In genomic region chr3:165919284-165919683, GRCh38 we compare ENCODE assay signal across 29 cellular contexts.
DNase-seq lines count a peak whose midpoint lies in the region; ATAC-seq, FAIRE-seq and TF ChIP-seq lines count a peak whose summit lies in the region.
"Had no signal": no experiment of that assay in that cellular context is flagged by ENCODE, and none has a peak within 500 bp of the region (broad histone marks: within the 10 kb centered on the region; RNA-seq: fewer than 3 reads in every experiment).

No MANE protein-coding gene starts in this region.

- BruUV-seq in A673 (replicated peaks; lab: Mats Ljungman, UMichigan), result no TSS peak
- BruUV-seq in K562 (replicated peaks; lab: Mats Ljungman, UMichigan), result TSS peak; percentile 66

- H3K4me3 ChIP-seq in A673 (ENCODE audit: low read depth, low read length, poor library complexity, severe bottlenecking), result no peak overlapping the region
- peak overlapping the region; percentile 42 for H3K4me3 ChIP-seq in GM23338
- H3K4me3 ChIP-seq in K562, result peak overlapping the region; percentile 65
- peak overlapping the region; percentile 22 to 50 for H3K4me3 ChIP-seq in testis
- H3K4me3 ChIP-seq: BLaER1 treated with 17β-estradiol and CSF1 and Interleukin-3, amounts not matched to agents 10 nM and 100 nM; Peyer's patch had no signal

- TF ChIP-seq CTCF in A673 (conservative IDR thresholded peaks at IDR 0.05; ENCODE audit: low read depth, low read length) (no peak), GM23338 (conservative IDR thresholded peaks at IDR 0.05; ENCODE audit: low read depth in 2 of 2) (no peak), K562 (IDR thresholded peaks at IDR 0.05 in 2 of 3, conservative IDR thresholded peaks at IDR 0.05 in 1 of 3; ENCODE audit: insufficient read depth in 2 of 3, low read depth in 1 of 3, low read length in 3 of 3) (no peak), testis (IDR thresholded peaks at IDR 0.05) (no peak)

- no peaks in the 10 kb centered on the region for H3K4me1 ChIP-seq in A673 (ENCODE audit: insufficient read depth, low read length, poor library complexity, severe bottlenecking)
- H3K4me1 ChIP-seq in GM23338 (ENCODE audit: insufficient read depth), result no peaks in the 10 kb centered on the region
- H3K4me1 ChIP-seq in K562 (replicated peaks in 1 of 2; ENCODE audit: control insufficient read depth in 2 of 2, insufficient read depth in 2 of 2, low read length in 2 of 2), result peaks cover 7 to 8% of the 10 kb centered on the region in 2 experiments; a peak in 3 of 5 replicates
- H3K4me1 ChIP-seq in testis, result no peaks in the 10 kb centered on the region
- H3K4me1 ChIP-seq: BLaER1 treated with 17β-estradiol and CSF1 and Interleukin-3, amounts not matched to agents 10 nM and 100 nM; Peyer's patch had no signal

- H2AFZ ChIP-seq in GM23338 (no peak overlapping the region; the same call in 1 of the 2 replicates), K562 (ENCODE audit: low read depth, low read length) (peak overlapping the region; percentile 89)

- POLR2A ChIA-PET in A673 (lab: Charles Lee; ENCODE audit: low non-redundant PET), result no interaction called here
- POLR2A ChIA-PET in K562 (lab: Yijun Ruan, JAX), result no interaction called here

- H3K27ac ChIP-seq in A673 (ENCODE audit: low read depth, low read length, poor library complexity, severe bottlenecking) (no peak overlapping the region), GM23338 (ENCODE audit: low read depth) (no peak overlapping the region), K562 (ENCODE audit: extremely low read depth, low read depth, low read length) (peak overlapping the region; percentile 83), testis (no peak overlapping the region)
- H3K27ac ChIP-seq: BLaER1 treated with 17β-estradiol and CSF1 and Interleukin-3, amounts not matched to agents 10 nM and 100 nM; HL-60; Peyer's patch had no signal

- H3K36me3 ChIP-seq in A673 (ENCODE audit: insufficient read depth, low read length, poor library complexity, severe bottlenecking), result no peaks in the 10 kb centered on the region
- no peaks in the 10 kb centered on the region for H3K36me3 ChIP-seq in GM23338 (ENCODE audit: insufficient read depth)
- no peaks in the 10 kb centered on the region for H3K36me3 ChIP-seq in K562 (ENCODE audit: control insufficient read depth, insufficient read depth, low read length)
- H3K36me3 ChIP-seq in testis (ENCODE audit: low read depth, missing control alignments), result no peaks in the 10 kb centered on the region
- H3K36me3 ChIP-seq: BLaER1 treated with 17β-estradiol and CSF1 and Interleukin-3, amounts not matched to agents 10 nM and 100 nM; Peyer's patch had no signal

- H3K4me1 Mint-ChIP-seq in GM23338, result no peaks in the 10 kb centered on the region; the same call in 2 of the 3 replicates
- no peaks in the 10 kb centered on the region for H3K4me1 Mint-ChIP-seq in activated T-helper 2 cell treated with anti-CD3 and anti-CD28 coated beads, Interferon-gamma antibody, Interleukin-2, Interleukin-4, amounts not matched to agents 10 μg/mL and 5 μg/mL and 100 μg/mL, durations not matched to agents 14 hours and 24 hours and 36 hours (ENCODE audit: low read depth)

- peak; percentile 35 for DNase-seq in A673 (ENCODE audit: low spot score)
- no peak for DNase-seq in GM23338 (ENCODE audit: low spot score)
- DNase-seq in K562 (ENCODE audit: extremely low read depth in 1 of 4, low spot score in 3 of 4), result peak in 2 of 4 experiments; percentile 7 to 18
- DNase-seq in testis, result no peak
- DNase-seq in nucleus accumbens (lab: John Stamatoyannopoulos, UW), result no peak
- DNase-seq in stimulated activated CD4-positive, alpha-beta T cell treated with anti-CD3 and anti-CD28 coated beads, Interleukin-4, amount 100 ng/mL, for 1 hour, result no peak
- DNase-seq in activated T-helper 2 cell treated with anti-CD3 and anti-CD28 coated beads, Interferon-gamma antibody, Interleukin-2, Interleukin-4, amounts not matched to agents 10 μg/mL and 5 μg/mL and 100 μg/mL, durations not matched to agents 14 hours and 24 hours and 36 hours (ENCODE audit: low spot score), result no peak
- DNase-seq: AML-193; CD4-positive, alpha-beta T cell; COR-L47; DMS53; GDM1; H7; Kasumi-1; NCI-H1105; NCI-H1436 treated with DMSO at 0.1 percent for 48 hours; NCI-H1930; NCI-H2107; NCI-H446; NCI-H524 treated with DMSO at 0.1 percent for 48 hours; NCI-H82; NK-92 treated with Interleukin-12 subunit alpha and Interleukin-12 subunit beta, amount 100 ng/mL, for 24 hours; Peyer's patch; SHP77 treated with DMSO at 0.1 percent for 48 hours had no signal

- H3F3A ChIP-seq in GM23338 (replicated peaks; ENCODE audit: low read depth), result no peaks in the 10 kb centered on the region

- ATAC-seq in GM23338 (no peak), K562 (peak; percentile 4)
- ATAC-seq: HepG2 had no signal

- no peak for TF ChIP-seq EP300 in K562 (IDR thresholded peaks at IDR 0.05; ENCODE audit: low read length)

- H3K79me2 ChIP-seq in GM23338 (replicated peaks; ENCODE audit: insufficient read depth), result no peaks in the 10 kb centered on the region; the same call in 1 of the 2 replicates
- peaks cover 71% of the 10 kb centered on the region for H3K79me2 ChIP-seq in K562 (ENCODE audit: control insufficient read depth, insufficient read depth, low read length)

- H3K4me3 Mint-ChIP-seq in GM23338, result no peak overlapping the region
- no peak overlapping the region for H3K4me3 Mint-ChIP-seq in activated T-helper 2 cell treated with anti-CD3 and anti-CD28 coated beads, Interferon-gamma antibody, Interleukin-2, Interleukin-4, amounts not matched to agents 10 μg/mL and 5 μg/mL and 100 μg/mL, durations not matched to agents 14 hours and 24 hours and 36 hours (ENCODE audit: low read depth)
- H3K4me3 Mint-ChIP-seq: CD4-positive, alpha-beta T cell had no signal

- H3K9me3 Mint-ChIP-seq in GM23338, result peaks cover 10% of the 10 kb centered on the region; the same call in 1 of the 3 replicates
- peaks cover 22% of the 10 kb centered on the region for H3K9me3 Mint-ChIP-seq in activated T-helper 2 cell treated with anti-CD3 and anti-CD28 coated beads, Interferon-gamma antibody, Interleukin-2, Interleukin-4, amounts not matched to agents 10 μg/mL and 5 μg/mL and 100 μg/mL, durations not matched to agents 14 hours and 24 hours and 36 hours

- H3K36me3 Mint-ChIP-seq in GM23338 (ENCODE audit: low read depth), result peaks cover 7% of the 10 kb centered on the region
- no peaks in the 10 kb centered on the region for H3K36me3 Mint-ChIP-seq in activated T-helper 2 cell treated with anti-CD3 and anti-CD28 coated beads, Interferon-gamma antibody, Interleukin-2, Interleukin-4, amounts not matched to agents 10 μg/mL and 5 μg/mL and 100 μg/mL, durations not matched to agents 14 hours and 24 hours and 36 hours (ENCODE audit: low read depth)

- intact Hi-C loops in A673 (cut with micrococcal nuclease; ENCODE audit: unreplicated experiment) (no loop called here), K562 (cut with micrococcal nuclease) (loop anchor here (5.0 kb wide), 1 partner anchor 1813 kb away; the partner anchor contains the start of gene PDCD10), testis (cut with DNase I; ENCODE audit: low total_unique reads) (no loop called here)
- intact Hi-C loops in activated T-helper 2 cell treated with anti-CD3 and anti-CD28 coated beads, Interferon-gamma antibody, Interleukin-2, Interleukin-4, amounts not matched to agents 10 μg/mL and 5 μg/mL and 100 μg/mL, durations not matched to agents 14 hours and 24 hours and 36 hours (cut with micrococcal nuclease), result no loop called here

- peak overlapping the region; percentile 22 for H3K4me2 ChIP-seq in GM23338
- H3K4me2 ChIP-seq in K562 (ENCODE audit: insufficient read depth, low read length), result peak overlapping the region; percentile 86
- H3K4me2 ChIP-seq: BLaER1 treated with 17β-estradiol and CSF1 and Interleukin-3, amounts not matched to agents 10 nM and 100 nM had no signal

- no peak for FAIRE-seq in K562 (lab: Jason Lieb, UNC)
- FAIRE-seq: A204.1, GM12891, HepG2 had no signal

- H3K27ac Mint-ChIP-seq in GM23338, result no peak overlapping the region
- no peak overlapping the region for H3K27ac Mint-ChIP-seq in activated T-helper 2 cell treated with anti-CD3 and anti-CD28 coated beads, Interferon-gamma antibody, Interleukin-2, Interleukin-4, amounts not matched to agents 10 μg/mL and 5 μg/mL and 100 μg/mL, durations not matched to agents 14 hours and 24 hours and 36 hours
- H3K27ac Mint-ChIP-seq: CD4-positive, alpha-beta T cell had no signal

- CTCF ChIA-PET in A673 (lab: Charles Lee), result no interaction called here
- CTCF ChIA-PET in K562 (lab: Yijun Ruan, JAX; ENCODE audit: low intra/inter-chr PET ratio), result no interaction called here

- no peak for TF ChIP-seq RAD21 in K562 (CRISPR knock-in tag; conservative IDR thresholded peaks at IDR 0.05 in 1 of 2, IDR thresholded peaks at IDR 0.05 in 1 of 2)

- H3K27me3 Mint-ChIP-seq in GM23338 (ENCODE audit: insufficient read depth, low read depth, poor library complexity), result peaks cover 5% of the 10 kb centered on the region
- no peaks in the 10 kb centered on the region for H3K27me3 Mint-ChIP-seq in activated T-helper 2 cell treated with anti-CD3 and anti-CD28 coated beads, Interferon-gamma antibody, Interleukin-2, Interleukin-4, amounts not matched to agents 10 μg/mL and 5 μg/mL and 100 μg/mL, durations not matched to agents 14 hours and 24 hours and 36 hours (ENCODE audit: low read depth)
- H3K27me3 Mint-ChIP-seq: CD4-positive, alpha-beta T cell had no signal

- no peaks in the 10 kb centered on the region for H4K20me1 ChIP-seq in GM23338 (replicated peaks; ENCODE audit: insufficient read depth)
- no peaks in the 10 kb centered on the region for H4K20me1 ChIP-seq in K562 (replicated peaks; ENCODE audit: control insufficient read depth, insufficient read depth, low read length)
- H4K20me1 ChIP-seq: BLaER1 treated with 17β-estradiol and CSF1 and Interleukin-3, amounts not matched to agents 10 nM and 100 nM had no signal

- in situ Hi-C loops in K562 (cut with MboI), result no loop called here

- no peaks in the 10 kb centered on the region for H3K9me1 ChIP-seq in K562 (ENCODE audit: control insufficient read depth, insufficient read depth, low read length)

- peaks cover 6% of the 10 kb centered on the region; the same call in 1 of the 2 replicates for H3K9me2 ChIP-seq in GM23338 (ENCODE audit: insufficient read depth)

- peaks cover 5% of the 10 kb centered on the region for H3K27me3 ChIP-seq in A673 (replicated peaks; ENCODE audit: insufficient read depth, low read depth, low read length, poor library complexity)
- no peaks in the 10 kb centered on the region for H3K27me3 ChIP-seq in GM23338 (ENCODE audit: insufficient read depth)
- H3K27me3 ChIP-seq in K562 (ENCODE audit: control insufficient read depth in 2 of 2, insufficient read depth in 2 of 2, low read length in 2 of 2), result no peaks in the 10 kb centered on the region
- no peaks in the 10 kb centered on the region for H3K27me3 ChIP-seq in testis
- H3K27me3 ChIP-seq: BLaER1 treated with 17β-estradiol and CSF1 and Interleukin-3, amounts not matched to agents 10 nM and 100 nM; Peyer's patch had no signal

- peak overlapping the region; percentile 85 to 91 for H3K9ac ChIP-seq in K562 (ENCODE audit: insufficient read depth in 1 of 2, low read depth in 2 of 2, low read length in 2 of 2)
- H3K9ac ChIP-seq: BLaER1 treated with 17β-estradiol and CSF1 and Interleukin-3, amounts not matched to agents 10 nM and 100 nM had no signal

- TF ChIP-seq POLR2A in K562 (conservative IDR thresholded peaks at IDR 0.05) (no peak), testis (IDR thresholded peaks at IDR 0.05) (no peak)

- H3K9me3 ChIP-seq in A673 (ENCODE audit: low read depth, low read length, poor library complexity, severe bottlenecking) (no peaks in the 10 kb centered on the region), K562 (replicated peaks; ENCODE audit: control insufficient read depth, insufficient read depth, low read depth, low read length) (no peaks in the 10 kb centered on the region), testis (no peaks in the 10 kb centered on the region)
- H3K9me3 ChIP-seq: Peyer's patch had no signal

- WGBS in K562 (ENCODE audit: insufficient coverage, low coverage, missing lambda C conversion rate), result 0% methylated on average over 4 of the region's 4 CpGs
- WGBS in testis, 2 donors, result 48 to 52% methylated on average over 4 of the region's 4 CpGs
